ENCODE assay signal across 8 cellular contexts in genomic region chr1:162498442-162498785, GRCh38. TPM values are rescaled to one million over a fixed set of nuclear protein-coding genes. Genes with fewer than 3 reads are reported as not detected.
DNase-seq lines count a peak whose midpoint lies in the region; ATAC-seq and TF ChIP-seq lines count a peak whose summit lies in the region.

No MANE protein-coding gene starts in this region.

- no peaks in the 10 kb centered on the region for H3K27me3 ChIP-seq in BLaER1 treated with 17β-estradiol and CSF1 and Interleukin-3, amounts not matched to agents 10 nM and 100 nM
- H3K27me3 ChIP-seq in suprapubic skin: peaks cover 4% of the 10 kb centered on the region

- TF ChIP-seq EP300 in suprapubic skin (IDR thresholded peaks at IDR 0.05): no peak

- H3K27ac Mint-ChIP-seq in activated T-helper 2 cell treated with anti-CD3 and anti-CD28 coated beads, Interferon-gamma antibody, Interleukin-2, Interleukin-4, amounts not matched to agents 10 μg/mL and 5 μg/mL and 100 μg/mL, durations not matched to agents 14 hours and 24 hours and 36 hours: peak overlapping the region; percentile 90

- peaks cover 35% of the 10 kb centered on the region for H3K36me3 Mint-ChIP-seq in activated T-helper 2 cell treated with anti-CD3 and anti-CD28 coated beads, Interferon-gamma antibody, Interleukin-2, Interleukin-4, amounts not matched to agents 10 μg/mL and 5 μg/mL and 100 μg/mL, durations not matched to agents 14 hours and 24 hours and 36 hours (ENCODE audit: low read depth)

- H3K4me1 ChIP-seq in BLaER1 treated with 17β-estradiol and CSF1 and Interleukin-3, amounts not matched to agents 10 nM and 100 nM: peaks cover 17 to 33% (median 25%) of the 10 kb centered on the region in 10 experiments
- H3K4me1 ChIP-seq in suprapubic skin: peaks cover 21% of the 10 kb centered on the region

- peaks cover 31% of the 10 kb centered on the region for H3K4me1 Mint-ChIP-seq in activated T-helper 2 cell treated with anti-CD3 and anti-CD28 coated beads, Interferon-gamma antibody, Interleukin-2, Interleukin-4, amounts not matched to agents 10 μg/mL and 5 μg/mL and 100 μg/mL, durations not matched to agents 14 hours and 24 hours and 36 hours (ENCODE audit: low read depth)

- no peaks in the 10 kb centered on the region for H3K9me3 Mint-ChIP-seq in activated T-helper 2 cell treated with anti-CD3 and anti-CD28 coated beads, Interferon-gamma antibody, Interleukin-2, Interleukin-4, amounts not matched to agents 10 μg/mL and 5 μg/mL and 100 μg/mL, durations not matched to agents 14 hours and 24 hours and 36 hours

- H3K36me3 ChIP-seq in BLaER1 treated with 17β-estradiol and CSF1 and Interleukin-3, amounts not matched to agents 10 nM and 100 nM: peaks cover 36 to 43% (median 37%) of the 10 kb centered on the region in 11 experiments
- H3K36me3 ChIP-seq in suprapubic skin: peaks cover 22% of the 10 kb centered on the region

- peak overlapping the region; percentile 94 to 99 (median 96) for H3K27ac ChIP-seq in BLaER1 treated with 17β-estradiol and CSF1 and Interleukin-3, amounts not matched to agents 10 nM and 100 nM
- peak overlapping the region; percentile 96 for H3K27ac ChIP-seq in suprapubic skin

- H3K9me3 ChIP-seq in BLaER1 treated with 17β-estradiol and CSF1 and Interleukin-3, amounts not matched to agents 10 nM and 100 nM (replicated peaks in 1 of 11): 0 out of 22 replicates have a peak, but pooled peaks cover 0 to 6% (median 0%) of the 10 kb centered on the region in 11 experiments
- H3K9me3 ChIP-seq in suprapubic skin: no peaks in the 10 kb centered on the region

- intact Hi-C loops in activated T-helper 2 cell treated with anti-CD3 and anti-CD28 coated beads, Interferon-gamma antibody, Interleukin-2, Interleukin-4, amounts not matched to agents 10 μg/mL and 5 μg/mL and 100 μg/mL, durations not matched to agents 14 hours and 24 hours and 36 hours (cut with micrococcal nuclease): loop anchor here (1.0 to 5.0 kb wide), 2 partner anchors 63 to 824 kb away; partner anchors contain the start of genes NUF2 and UAP1
- intact Hi-C loops in sciatic nerve (cut with DNase I): no loop called here

- WGBS in suprapubic skin: 2% methylated on average over 7 of the region's 7 CpGs

- ATAC-seq in GM19438 (IDR thresholded peaks at IDR 0.05; ENCODE audit: low read depth, unreplicated experiment): peak; percentile 10
- peak; percentile 9 for ATAC-seq in HG03520 (IDR thresholded peaks at IDR 0.05; ENCODE audit: unreplicated experiment)
- no peak for ATAC-seq in sciatic nerve

- H3K4me2 ChIP-seq in BLaER1 treated with 17β-estradiol and CSF1 and Interleukin-3, amounts not matched to agents 10 nM and 100 nM: peak overlapping the region; percentile 77 to 97 (median 87)

- peak overlapping the region; percentile 93 for H3K4me3 Mint-ChIP-seq in activated T-helper 2 cell treated with anti-CD3 and anti-CD28 coated beads, Interferon-gamma antibody, Interleukin-2, Interleukin-4, amounts not matched to agents 10 μg/mL and 5 μg/mL and 100 μg/mL, durations not matched to agents 14 hours and 24 hours and 36 hours (ENCODE audit: low read depth)

- peaks cover 25 to 53% (median 39%) of the 10 kb centered on the region in 11 experiments; a peak in 20 of 22 replicates for H4K20me1 ChIP-seq in BLaER1 treated with 17β-estradiol and CSF1 and Interleukin-3, amounts not matched to agents 10 nM and 100 nM

- H3K9ac ChIP-seq in BLaER1 treated with 17β-estradiol and CSF1 and Interleukin-3, amounts not matched to agents 10 nM and 100 nM: peak overlapping the region; percentile 94 to 99 (median 97)

- TF ChIP-seq CTCF in suprapubic skin (IDR thresholded peaks at IDR 0.05): no peak

- TF ChIP-seq POLR2A in suprapubic skin (IDR thresholded peaks at IDR 0.05): no peak

- H3K27me3 Mint-ChIP-seq in activated T-helper 2 cell treated with anti-CD3 and anti-CD28 coated beads, Interferon-gamma antibody, Interleukin-2, Interleukin-4, amounts not matched to agents 10 μg/mL and 5 μg/mL and 100 μg/mL, durations not matched to agents 14 hours and 24 hours and 36 hours (ENCODE audit: low read depth): peaks cover 2% of the 10 kb centered on the region

- peak overlapping the region; percentile 85 to 100 (median 95) for H3K4me3 ChIP-seq in BLaER1 treated with 17β-estradiol and CSF1 and Interleukin-3, amounts not matched to agents 10 nM and 100 nM
- peak overlapping the region; percentile 99 for H3K4me3 ChIP-seq in suprapubic skin

- DNase-seq in activated T-helper 2 cell treated with anti-CD3 and anti-CD28 coated beads, Interferon-gamma antibody, Interleukin-2, Interleukin-4, amounts not matched to agents 10 μg/mL and 5 μg/mL and 100 μg/mL, durations not matched to agents 14 hours and 24 hours and 36 hours (ENCODE audit: low spot score): no peak
- DNase-seq in inferior parietal cortex (ENCODE audit: extremely low spot score) (peak; percentile 32), suprapubic skin (ENCODE audit: low spot score in 2 of 2) (no peak), sciatic nerve (ENCODE audit: low spot score) (no peak), activated gamma-delta T cell treated with Interleukin-2 at 50 U/mL for 16 hours (no peak)

RNA-seq across cellular contexts. Expression of gene UHMK1, which starts 0.8 kb away (rescaled TPM):
- 56.3 and 56.7 TPM in 2 replicates for total RNA-seq in activated T-helper 2 cell treated with anti-CD3 and anti-CD28 coated beads, Interferon-gamma antibody, Interleukin-2, Interleukin-4, amounts not matched to agents 10 μg/mL and 5 μg/mL and 100 μg/mL, durations not matched to agents 14 hours and 24 hours and 36 hours
- total RNA-seq in suprapubic skin (10 to 100 TPM; 23.6 to 39.0 (median 31.9) TPM), sciatic nerve (37.4 TPM)
